13 cellular contexts compared by ENCODE assay signal in the genomic region with DNA sequence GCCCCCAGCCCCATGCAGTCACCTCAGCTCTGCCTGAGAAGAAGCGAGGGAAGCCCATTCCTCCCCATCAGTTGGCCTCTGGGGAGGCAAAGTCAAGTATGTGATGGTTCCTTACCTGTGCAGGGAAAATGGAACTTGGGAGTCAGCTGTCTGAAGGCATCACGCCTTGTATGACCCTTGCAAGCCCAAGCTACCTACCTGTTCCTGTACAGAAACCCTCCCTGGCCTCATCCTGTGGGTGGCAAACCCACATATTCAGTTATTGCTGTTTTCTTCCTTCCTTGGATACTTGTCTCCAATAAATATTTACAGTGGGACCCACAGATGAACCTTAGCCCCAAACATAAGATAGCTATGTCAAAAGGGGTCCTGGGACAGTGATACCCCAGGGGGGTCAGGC.
"Had no signal": no experiment of that assay in that cellular context is flagged by ENCODE, and none has a peak within 500 bp of the region (broad histone marks: within the 10 kb centered on the region; RNA-seq: fewer than 3 reads in every experiment).

No MANE protein-coding gene starts in this region.

- H3K27ac Mint-ChIP-seq: endodermal cell, nephron progenitor cell had no signal

- H3K4me3 ChIP-seq: cardiac muscle cell, esophagus squamous epithelium, gastrocnemius medialis, transverse colon had no signal

- H2AFZ ChIP-seq: parathyroid adenoma had no signal

- H3K27ac ChIP-seq: cardiac muscle cell, esophagus squamous epithelium, gastrocnemius medialis, parathyroid adenoma, transverse colon had no signal

- H3K4me1 Mint-ChIP-seq: endodermal cell had no signal

- H3K4me3 Mint-ChIP-seq: endodermal cell, nephron progenitor cell had no signal

- H3K9me3 Mint-ChIP-seq: endodermal cell, nephron progenitor cell had no signal

- ATAC-seq: gastrocnemius medialis, right cardiac atrium had no signal

- H3K4me1 ChIP-seq: gastrocnemius medialis, parathyroid adenoma had no signal

- H3K36me3 ChIP-seq: cardiac muscle cell, esophagus squamous epithelium, gastrocnemius medialis, transverse colon had no signal

- H3K79me2 ChIP-seq: parathyroid adenoma had no signal

- H3K9ac ChIP-seq: parathyroid adenoma had no signal

- H3K9me3 ChIP-seq: esophagus squamous epithelium, gastrocnemius medialis, transverse colon had no signal

- DNase-seq: activated gamma-delta T cell; cortex of kidney; endodermal cell; esophagus squamous epithelium; gastrocnemius medialis; hypothalamus; nephron progenitor cell; right cardiac atrium; stimulated activated CD4-positive, alpha-beta T cell treated with anti-CD3 and anti-CD28 coated beads, Interleukin-12 subunit alpha, Interleukin-12 subunit beta, amount 100 ng/mL, for 4 hours; T-helper 9 cell; transverse colon had no signal

- H3K27me3 ChIP-seq: gastrocnemius medialis, transverse colon had no signal
